8 cellular contexts compared by ENCODE assay signal in genomic region chr16:20799599-20799998, GRCh38. TPM values are rescaled to one million over a fixed set of nuclear protein-coding genes. Genes with fewer than 3 reads are reported as not detected.
DNase-seq lines count a peak whose midpoint lies in the region; ATAC-seq, FAIRE-seq and TF ChIP-seq lines count a peak whose summit lies in the region.

No MANE protein-coding gene starts in this region.

- dilution Hi-C loops in endothelial cell of umbilical vein (cut with MboI; ENCODE audit: extremely low pct_ligation_motif_present, low sequenced_read_pairs) = no loop called here

- no peak overlapping the region for H3K4me3 Mint-ChIP-seq in activated CD4-positive, alpha-beta memory T cell treated with anti-CD3 and anti-CD28 coated beads for 36 hours

- H3K27me3 ChIP-seq in endothelial cell of umbilical vein (ENCODE audit: control insufficient read depth in 2 of 2, insufficient read depth in 2 of 2, low read length in 2 of 2) (no peaks in the 10 kb centered on the region), smooth muscle cell (ENCODE audit: low read depth) (no peaks in the 10 kb centered on the region)

- peaks cover 17% of the 10 kb centered on the region for H3K4me1 Mint-ChIP-seq in activated CD4-positive, alpha-beta memory T cell treated with anti-CD3 and anti-CD28 coated beads for 36 hours (ENCODE audit: low read depth)

- BruUV-seq in endothelial cell of umbilical vein (replicated peaks; lab: Mats Ljungman, UMichigan) = no TSS peak

- H2AFZ ChIP-seq in endothelial cell of umbilical vein (ENCODE audit: low read depth, low read length) (no peak overlapping the region), smooth muscle cell (ENCODE audit: low read depth) (no peak overlapping the region)

- H3K27me3 Mint-ChIP-seq in activated CD4-positive, alpha-beta memory T cell treated with anti-CD3 and anti-CD28 coated beads for 36 hours = no peaks in the 10 kb centered on the region

- intact Hi-C loops in endothelial cell of umbilical vein (cut with micrococcal nuclease) = loop anchor here (1.0 to 2.0 kb wide), 2 partner anchors 283 to 501 kb away; no protein-coding TSS in a partner anchor
- intact Hi-C loops in activated CD4-positive, alpha-beta memory T cell treated with anti-CD3 and anti-CD28 coated beads for 36 hours (cut with micrococcal nuclease) = no loop called here

- no peak overlapping the region for H3K27ac Mint-ChIP-seq in activated CD4-positive, alpha-beta memory T cell treated with anti-CD3 and anti-CD28 coated beads for 36 hours

- H3K4me1 ChIP-seq in endothelial cell of umbilical vein (ENCODE audit: control insufficient read depth, extremely low read depth, insufficient read depth, low read length) (peaks cover 8% of the 10 kb centered on the region), smooth muscle cell (ENCODE audit: low read depth) (no peaks in the 10 kb centered on the region)

- H3K4me2 ChIP-seq in endothelial cell of umbilical vein (ENCODE audit: insufficient read depth, low read length) (no peak overlapping the region), smooth muscle cell (no peak overlapping the region)

- no peak for TF ChIP-seq POLR2A in endothelial cell of umbilical vein (IDR thresholded peaks at IDR 0.05; ENCODE audit: low read depth, low read length)

- H3K9ac ChIP-seq in endothelial cell of umbilical vein (replicated peaks; ENCODE audit: extremely low read depth, insufficient read depth, low read length) (no peak overlapping the region), smooth muscle cell (ENCODE audit: low read depth) (no peak overlapping the region)

- H3K9me3 ChIP-seq in endothelial cell of umbilical vein (replicated peaks; ENCODE audit: control insufficient read depth, insufficient read depth, low read length) (no peaks in the 10 kb centered on the region), smooth muscle cell (replicated peaks; ENCODE audit: low read depth) (no peaks in the 10 kb centered on the region)

- peak; percentile 37 for FAIRE-seq in endothelial cell of umbilical vein (lab: Jason Lieb, UNC)

- H3K4me3 ChIP-seq in endothelial cell of umbilical vein (replicated peaks in 1 of 3; ENCODE audit: insufficient read depth in 1 of 3, low read depth in 1 of 3, low read length in 3 of 3) (no peak overlapping the region), smooth muscle cell (no peak overlapping the region)

- H3K79me2 ChIP-seq in endothelial cell of umbilical vein (ENCODE audit: control insufficient read depth, insufficient read depth, low read length) (no peaks in the 10 kb centered on the region), smooth muscle cell (ENCODE audit: low read depth) (no peaks in the 10 kb centered on the region)

- H4K20me1 ChIP-seq in endothelial cell of umbilical vein (replicated peaks; ENCODE audit: control insufficient read depth, extremely low read depth, insufficient read depth, low read length) (no peaks in the 10 kb centered on the region), smooth muscle cell (ENCODE audit: low read depth) (no peaks in the 10 kb centered on the region)

- H3K27ac ChIP-seq in endothelial cell of umbilical vein (ENCODE audit: insufficient read depth, low read depth, low read length) = no peak overlapping the region
- H3K27ac ChIP-seq in smooth muscle cell (ENCODE audit: low read depth) = no peak overlapping the region
- no peak overlapping the region for H3K27ac ChIP-seq in caudate nucleus (ENCODE audit: low read depth, low read length)

- H3F3A ChIP-seq in smooth muscle cell (ENCODE audit: low read depth) = no peaks in the 10 kb centered on the region

- ATAC-seq in HG03565 (IDR thresholded peaks at IDR 0.05; ENCODE audit: unreplicated experiment) = no peak

- POLR2A ChIA-PET in endothelial cell of umbilical vein (lab: Charles Lee) = no interaction called here
- POLR2A ChIA-PET in activated CD4-positive, alpha-beta memory T cell treated with anti-CD3 and anti-CD28 coated beads for 36 hours (lab: Charles Lee) = no interaction called here

- H3K36me3 Mint-ChIP-seq in activated CD4-positive, alpha-beta memory T cell treated with anti-CD3 and anti-CD28 coated beads for 36 hours = peaks cover 13% of the 10 kb centered on the region

- H3K36me3 ChIP-seq in endothelial cell of umbilical vein (ENCODE audit: control insufficient read depth in 2 of 2, extremely low read depth in 1 of 2, insufficient read depth in 2 of 2, low read length in 2 of 2) (no peaks in the 10 kb centered on the region), smooth muscle cell (ENCODE audit: low read depth) (no peaks in the 10 kb centered on the region)

- CTCF ChIA-PET in endothelial cell of umbilical vein (lab: Charles Lee) = interaction anchor here (0.7 to 3.2 kb wide), 14 partner anchors 9 to 501 kb away, joined by 3 to 12 read pairs (median 4); no protein-coding TSS in a partner anchor
- CTCF ChIA-PET in activated CD4-positive, alpha-beta memory T cell treated with anti-CD3 and anti-CD28 coated beads for 36 hours (lab: Charles Lee) = no interaction called here

- no peaks in the 10 kb centered on the region for H3K9me1 ChIP-seq in endothelial cell of umbilical vein (replicated peaks; ENCODE audit: control insufficient read depth, extremely low read depth, insufficient read depth, low read length)

- no peaks in the 10 kb centered on the region for H3K9me3 Mint-ChIP-seq in activated CD4-positive, alpha-beta memory T cell treated with anti-CD3 and anti-CD28 coated beads for 36 hours

- DNase-seq in DMS53 (lab: John Stamatoyannopoulos, UW) (peak; percentile 46), DMS53 treated with DMSO at 0.1 percent for 48 hours (lab: John Stamatoyannopoulos, UW; ENCODE audit: unreplicated experiment) (no peak), NCI-H82 (lab: John Stamatoyannopoulos, UW) (peak; percentile 57), endothelial cell of umbilical vein (ENCODE audit: low read depth, low spot score) (peak; percentile 46), smooth muscle cell (lab: John Stamatoyannopoulos, UW; ENCODE audit: unreplicated experiment) (no peak), caudate nucleus (lab: John Stamatoyannopoulos, UW) (no peak)
- no peak for DNase-seq in activated CD4-positive, alpha-beta memory T cell treated with anti-CD3 and anti-CD28 coated beads for 36 hours

- WGBS in smooth muscle cell (ENCODE audit: low lambda C conversion rate) = 78% methylated on average over 2 of the region's 2 CpGs

- TF ChIP-seq CTCF in endothelial cell of umbilical vein (IDR thresholded peaks at IDR 0.05; ENCODE audit: extremely low read depth in 1 of 2, insufficient read depth in 1 of 2, low read depth in 1 of 2, low read length in 2 of 2) (peak; percentile 20 to 33), smooth muscle cell (IDR thresholded peaks at IDR 0.05; ENCODE audit: borderline replicate concordance, insufficient read depth, poor library complexity, severe bottlenecking) (peak; percentile 51)

RNA-seq across cellular contexts. Expression of gene ERI2, which starts 6.7 kb away (rescaled TPM):
- 8.9 and 9.3 TPM in 2 replicates for total RNA-seq in endothelial cell of umbilical vein
- polyA plus RNA-seq in endothelial cell of umbilical vein = 6.6 and 16.1 TPM in 2 replicates
- 3.9 and 4.4 TPM in 2 replicates for polyA plus RNA-seq in endothelial cell of umbilical vein (2011; cell fraction: cytosol; rRNA removed)
- polyA plus RNA-seq in endothelial cell of umbilical vein (2011; cell fraction: nucleus; rRNA removed) = 6.9 and 10.9 TPM in 2 replicates
- 5.0 and 5.3 TPM in 2 replicates for polyA plus RNA-seq in endothelial cell of umbilical vein (2012)
- 5.1 and 6.1 TPM in 2 replicates for polyA minus RNA-seq in endothelial cell of umbilical vein
- 10.1 TPM for polyA minus RNA-seq in endothelial cell of umbilical vein (2011; cell fraction: cytosol; rRNA and poly(A)+ RNA removed)
- 4.1 and 5.4 TPM in 2 replicates for polyA minus RNA-seq in endothelial cell of umbilical vein (2011; cell fraction: nucleus; rRNA and poly(A)+ RNA removed)
- 12.9 and 14.8 TPM in 2 replicates for total RNA-seq in smooth muscle cell
- 7.5 and 7.6 TPM in 2 replicates for polyA plus RNA-seq in smooth muscle cell
- 10 to 100 TPM; 19.8 to 25.0 TPM for total RNA-seq in activated CD4-positive, alpha-beta memory T cell treated with anti-CD3 and anti-CD28 coated beads for 36 hours

RNA-seq across cellular contexts. Expression of gene REXO5, which starts 6.7 kb away (rescaled TPM):
- total RNA-seq in endothelial cell of umbilical vein (7.4 and 11.5 TPM in 2 replicates), smooth muscle cell (1.9 and 8.6 TPM in 2 replicates)
- polyA plus RNA-seq in endothelial cell of umbilical vein (2.1 and 2.3 TPM in 2 replicates), smooth muscle cell (3.2 and 4.6 TPM in 2 replicates)
- polyA plus RNA-seq in endothelial cell of umbilical vein (2011; cell fraction: cytosol; rRNA removed) = 3.0 TPM in 2 replicates
- polyA plus RNA-seq in endothelial cell of umbilical vein (2011; cell fraction: nucleus; rRNA removed) = 17.4 and 19.8 TPM in 2 replicates
- 2.9 and 3.5 TPM in 2 replicates for polyA plus RNA-seq in endothelial cell of umbilical vein (2012)
- polyA minus RNA-seq in endothelial cell of umbilical vein = 13.6 and 14.2 TPM in 2 replicates
- 4.2 TPM for polyA minus RNA-seq in endothelial cell of umbilical vein (2011; cell fraction: cytosol; rRNA and poly(A)+ RNA removed)
- polyA minus RNA-seq in endothelial cell of umbilical vein (2011; cell fraction: nucleus; rRNA and poly(A)+ RNA removed) = 17.9 and 19.8 TPM in 2 replicates
- 10 to 100 TPM; 24.3 to 25.7 TPM for total RNA-seq in activated CD4-positive, alpha-beta memory T cell treated with anti-CD3 and anti-CD28 coated beads for 36 hours

RNA-seq across cellular contexts. Expression of gene ACSM3, which starts 35.8 kb away (rescaled TPM):
- 10.2 and 37.3 TPM in 2 replicates for total RNA-seq in endothelial cell of umbilical vein
- polyA plus RNA-seq in endothelial cell of umbilical vein = 23.7 and 33.2 TPM in 2 replicates
- 13.6 and 15.3 TPM in 2 replicates for polyA plus RNA-seq in endothelial cell of umbilical vein (2011; cell fraction: cytosol; rRNA removed)
- polyA plus RNA-seq in endothelial cell of umbilical vein (2011; cell fraction: nucleus; rRNA removed) = 135 and 144 TPM in 2 replicates
- polyA plus RNA-seq in endothelial cell of umbilical vein (2012) = 11.6 and 19.5 TPM in 2 replicates
- 123 and 157 TPM in 2 replicates for polyA minus RNA-seq in endothelial cell of umbilical vein
- not detected for polyA minus RNA-seq in endothelial cell of umbilical vein (2011; cell fraction: cytosol; rRNA and poly(A)+ RNA removed)
- 131 and 193 TPM in 2 replicates for polyA minus RNA-seq in endothelial cell of umbilical vein (2011; cell fraction: nucleus; rRNA and poly(A)+ RNA removed)
- 1.3 and 4.3 TPM in 2 replicates for total RNA-seq in smooth muscle cell
- polyA plus RNA-seq in smooth muscle cell = 0.97 and 2.3 TPM in 2 replicates
- total RNA-seq in activated CD4-positive, alpha-beta memory T cell treated with anti-CD3 and anti-CD28 coated beads for 36 hours = 10 to 100 TPM; 13.8 to 17.4 TPM

RNA-seq across cellular contexts. Expression of gene THUMPD1, which starts 58.0 kb away (rescaled TPM):
- total RNA-seq in endothelial cell of umbilical vein (29.0 and 30.7 TPM in 2 replicates), smooth muscle cell (60.3 and 62.5 TPM in 2 replicates)
- polyA plus RNA-seq in endothelial cell of umbilical vein (27.9 and 36.9 TPM in 2 replicates), smooth muscle cell (20.3 and 30.8 TPM in 2 replicates)
- 16.7 and 25.5 TPM in 2 replicates for polyA plus RNA-seq in endothelial cell of umbilical vein (2011; cell fraction: cytosol; rRNA removed)
- 36.3 and 42.7 TPM in 2 replicates for polyA plus RNA-seq in endothelial cell of umbilical vein (2011; cell fraction: nucleus; rRNA removed)
- 21.8 and 25.0 TPM in 2 replicates for polyA plus RNA-seq in endothelial cell of umbilical vein (2012)
- 41.1 and 43.1 TPM in 2 replicates for polyA minus RNA-seq in endothelial cell of umbilical vein
- polyA minus RNA-seq in endothelial cell of umbilical vein (2011; cell fraction: cytosol; rRNA and poly(A)+ RNA removed) = 34.9 TPM
- polyA minus RNA-seq in endothelial cell of umbilical vein (2011; cell fraction: nucleus; rRNA and poly(A)+ RNA removed) = 33.0 and 53.2 TPM in 2 replicates
- total RNA-seq in activated CD4-positive, alpha-beta memory T cell treated with anti-CD3 and anti-CD28 coated beads for 36 hours = 10 to 100 TPM; 42.7 to 43.1 TPM

Comparison
In these comparisons a context has a peak if more than half of its experiments do, and no peak if none do; other contexts are left out.
1. DNase-seq: peak in DMS53 (single experiment), NCI-H82 (single experiment) and endothelial cell of umbilical vein (single experiment); none in DMS53 treated with DMSO at 0.1 percent for 48 hours (single experiment), smooth muscle cell (single experiment), caudate nucleus (0 of 61) and activated CD4-positive, alpha-beta memory T cell treated with anti-CD3 and anti-CD28 coated beads for 36 hours (single experiment).